1 cellular context compared by ENCODE assay signal in genomic region chr7:99782012-99782953, GRCh38.
TF ChIP-seq lines count a peak whose summit lies in the region.

No MANE protein-coding gene starts in this region.

TF ChIP-seq in K562, 482 proteins besides CTCF, POLR2A, EP300 and RAD21:
- TF ChIP-seq ZHX1 (conservative IDR thresholded peaks at IDR 0.05; ENCODE audit: low read length) = no peak
- TF ChIP-seq THAP12 (CRISPR knock-in tag; IDR thresholded peaks at IDR 0.05) = no peak
- TF ChIP-seq CTBP1 (IDR thresholded peaks at IDR 0.05; ENCODE audit: borderline replicate concordance) = peak; percentile 54; the same call in 1 of the 2 replicates
- 0 out of 2 replicates have a peak, but pooled peaks have one; percentile 33 for TF ChIP-seq ESRRA (IDR thresholded peaks at IDR 0.05; ENCODE audit: borderline replicate concordance, low read depth)
- no peak for TF ChIP-seq BMI1 (IDR thresholded peaks at IDR 0.05; ENCODE audit: low read length)
- no peak for TF ChIP-seq RFX7 (CRISPR knock-in tag; IDR thresholded peaks at IDR 0.05)
- TF ChIP-seq ZNF324 (CRISPR knock-in tag; IDR thresholded peaks at IDR 0.05) = no peak
- no peak for TF ChIP-seq RBM17 (IDR thresholded peaks at IDR 0.05; ENCODE audit: borderline replicate concordance, low read depth, low read length)
